In genomic region chr10:25778646-25779045, GRCh38 we compare ENCODE assay signal across 25 cellular contexts.
"Had no signal": no experiment of that assay in that cellular context is flagged by ENCODE, and none has a peak within 500 bp of the region (broad histone marks: within the 10 kb centered on the region; RNA-seq: fewer than 3 reads in every experiment).

No MANE protein-coding gene starts in this region.

- H3K27me3 ChIP-seq: neutrophil, pancreas, right lobe of liver, sigmoid colon, stomach, thyroid gland, tibial nerve, upper lobe of left lung, vagina had no signal

- DNase-seq: naive thymus-derived CD4-positive, alpha-beta T cell; natural killer cell; nucleus accumbens; pancreas; right cardiac atrium; right lobe of liver; sigmoid colon; small intestine; stimulated activated CD4-positive, alpha-beta T cell treated with anti-CD3 and anti-CD28 coated beads, Interleukin-15, amount 100 ng/mL, for 24 hours; stimulated activated CD4-positive, alpha-beta T cell treated with anti-CD3 and anti-CD28 coated beads, Interleukin-2, amount 100 ng/mL, for 24 hours; stimulated activated CD4-positive, alpha-beta T cell treated with anti-CD3 and anti-CD28 coated beads, Interleukin-2, amount 100 ng/mL, for 48 hours; stimulated activated CD4-positive, alpha-beta T cell treated with anti-CD3 and anti-CD28 coated beads, Interleukin-4, amount 100 ng/mL, for 24 hours; stimulated activated naive B cell treated with anti-CD40 and anti-IgM and Interleukin-4, amounts not matched to agents 10 μg/mL and 1 μg/mL and 100 μg/mL, for 72 hours; stimulated activated naive CD4-positive, alpha-beta T cell treated with Interleukin-2 at 50 U/mL for 16 hours; stomach; thyroid gland; trophoblast cell; upper lobe of left lung had no signal

- H3K36me3 ChIP-seq: neutrophil, pancreas, prostate gland, right lobe of liver, sigmoid colon, stomach, thoracic aorta, thyroid gland, tibial nerve, upper lobe of left lung, vagina had no signal

- FAIRE-seq: pancreas, small intestine, urothelium cell line had no signal

- ATAC-seq: naive thymus-derived CD4-positive, alpha-beta T cell; natural killer cell; pancreas; right cardiac atrium; right lobe of liver; stimulated activated effector memory CD8-positive, alpha-beta T cell treated with anti-CD3 and anti-CD28 coated beads, Interleukin-12 subunit alpha, Interleukin-12 subunit beta, amount 100 ng/mL, for 72 hours; stimulated activated naive B cell treated with anti-CD40 and anti-IgM and Interleukin-4, amounts not matched to agents 10 μg/mL and 1 μg/mL and 100 μg/mL, for 72 hours had no signal

- H3K4me3 ChIP-seq: pancreas, prostate gland, right lobe of liver, sigmoid colon, stomach, thoracic aorta, thyroid gland, tibial nerve, upper lobe of left lung, vagina had no signal
